ENCODE assay signal across 9 cellular contexts in the genomic region with DNA sequence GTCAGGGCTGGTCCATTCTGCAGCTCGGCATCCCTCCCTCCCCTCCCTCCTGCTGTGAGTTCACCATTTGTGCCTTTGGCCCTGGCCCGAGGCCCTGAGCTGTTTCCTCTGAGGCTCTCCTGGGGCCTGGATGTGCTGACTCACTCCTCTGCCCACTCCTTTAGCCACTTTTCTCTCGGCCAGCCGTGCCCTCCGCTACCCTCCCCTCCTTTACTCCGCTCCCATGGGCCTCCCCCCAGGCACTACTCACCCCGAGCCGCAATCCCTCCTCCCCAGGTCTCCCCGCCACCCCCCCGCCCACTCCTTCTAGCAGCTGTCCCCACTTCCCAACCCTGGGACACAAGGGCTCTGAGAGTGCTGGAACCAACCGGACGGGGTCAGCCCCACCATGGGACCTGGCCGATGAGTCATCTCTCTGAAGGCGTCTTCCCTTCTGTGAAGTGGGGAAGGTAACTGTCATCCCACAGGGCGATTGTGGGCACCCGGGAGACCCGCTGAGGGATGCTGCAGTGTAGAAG. TPM values are rescaled to one million over a fixed set of nuclear protein-coding genes. Genes with fewer than 3 reads are reported as not detected.
DNase-seq lines count a peak whose midpoint lies in the region; ATAC-seq, FAIRE-seq and TF ChIP-seq lines count a peak whose summit lies in the region.
"Had no signal": no experiment of that assay in that cellular context is flagged by ENCODE, and none has a peak within 500 bp of the region (broad histone marks: within the 10 kb centered on the region; RNA-seq: fewer than 3 reads in every experiment).

No MANE protein-coding gene starts in this region.

- no peaks in the 10 kb centered on the region for H3K4me1 Mint-ChIP-seq in activated CD8-positive, alpha-beta T cell treated with anti-CD3 and anti-CD28 coated beads, Interleukin-2, amount 10 ng/mL, durations not matched to agents 7 days and 5 days (ENCODE audit: low read depth)

- no peak overlapping the region for H3K4me3 Mint-ChIP-seq in activated CD8-positive, alpha-beta T cell treated with anti-CD3 and anti-CD28 coated beads, Interleukin-2, amount 10 ng/mL, durations not matched to agents 7 days and 5 days
- H3K4me3 Mint-ChIP-seq: activated naive CD8-positive, alpha-beta T cell had no signal

- no peak overlapping the region for H3K27ac Mint-ChIP-seq in activated CD8-positive, alpha-beta T cell treated with anti-CD3 and anti-CD28 coated beads, Interleukin-2, amount 10 ng/mL, durations not matched to agents 7 days and 5 days
- H3K27ac Mint-ChIP-seq: activated naive CD8-positive, alpha-beta T cell had no signal

- no peak overlapping the region for H3K4me3 ChIP-seq in fibroblast of the aortic adventitia (ENCODE audit: low read depth, low read length)
- H3K4me3 ChIP-seq in pancreas: no peak overlapping the region

- H3K36me3 Mint-ChIP-seq in activated CD8-positive, alpha-beta T cell treated with anti-CD3 and anti-CD28 coated beads, Interleukin-2, amount 10 ng/mL, durations not matched to agents 7 days and 5 days (ENCODE audit: low read depth): no peaks in the 10 kb centered on the region
- H3K36me3 Mint-ChIP-seq: activated naive CD8-positive, alpha-beta T cell had no signal

- POLR2A ChIA-PET in activated CD8-positive, alpha-beta T cell treated with anti-CD3 and anti-CD28 coated beads, Interleukin-2, amount 10 ng/mL, durations not matched to agents 7 days and 5 days (lab: Charles Lee): no interaction called here

- CTCF ChIA-PET in activated CD8-positive, alpha-beta T cell treated with anti-CD3 and anti-CD28 coated beads, Interleukin-2, amount 10 ng/mL, durations not matched to agents 7 days and 5 days (lab: Charles Lee): no interaction called here

- no peaks in the 10 kb centered on the region for H3K9me3 ChIP-seq in pancreas

- no peak for FAIRE-seq in pancreas (lab: Jason Lieb, UNC)

- peaks cover 11% of the 10 kb centered on the region for H3K27me3 Mint-ChIP-seq in activated CD8-positive, alpha-beta T cell treated with anti-CD3 and anti-CD28 coated beads, Interleukin-2, amount 10 ng/mL, durations not matched to agents 7 days and 5 days (ENCODE audit: low read depth)

- 43 to 44% methylated on average over 16 to 17 of the region's 17 CpGs for WGBS in pancreas, 2 donors

- no peaks in the 10 kb centered on the region for H3K27me3 ChIP-seq in pancreas

- no peaks in the 10 kb centered on the region for H3K9me3 Mint-ChIP-seq in activated CD8-positive, alpha-beta T cell treated with anti-CD3 and anti-CD28 coated beads, Interleukin-2, amount 10 ng/mL, durations not matched to agents 7 days and 5 days (ENCODE audit: insufficient read depth)

- intact Hi-C loops in pancreas (cut with DNase I): no loop called here

- no peaks in the 10 kb centered on the region for H3K4me1 ChIP-seq in pancreas

- TF ChIP-seq CTCF in fibroblast of the aortic adventitia (IDR thresholded peaks at IDR 0.05; ENCODE audit: insufficient read depth, low read length): no peak
- no peak for TF ChIP-seq CTCF in pancreas (IDR thresholded peaks at IDR 0.05)

- H3K27ac ChIP-seq in pancreas: no peak overlapping the region

- peak in 3 of 4 donors; percentile 60 to 73 (median 62) for ATAC-seq in pancreas
- ATAC-seq in activated CD8-positive, alpha-beta T cell treated with anti-CD3 and anti-CD28 coated beads, Interleukin-2, amount 10 ng/mL, durations not matched to agents 7 days and 5 days: no peak
- ATAC-seq in HG02759 (IDR thresholded peaks at IDR 0.05; ENCODE audit: unreplicated experiment): no peak
- no peak for ATAC-seq in GM18868 (IDR thresholded peaks at IDR 0.05; ENCODE audit: unreplicated experiment)

- DNase-seq in EH (ENCODE audit: low read depth): peak; percentile 94
- peak; percentile 12 for DNase-seq in RPMI8226
- peak; percentile 90 for DNase-seq in fibroblast of the aortic adventitia (ENCODE audit: low read depth)
- DNase-seq in pancreas: peak in 4 of 6 donors; percentile 3 to 46 (median 20)
- DNase-seq in stimulated activated CD4-positive, alpha-beta T cell treated with anti-CD3 and anti-CD28 coated beads, Interleukin-12 subunit alpha, Interleukin-12 subunit beta, amount 100 ng/mL, for 4 hours: no peak
- DNase-seq in activated CD8-positive, alpha-beta T cell treated with anti-CD3 and anti-CD28 coated beads, Interleukin-2, amount 10 ng/mL, durations not matched to agents 7 days and 5 days: no peak

- H3K36me3 ChIP-seq in pancreas: no peaks in the 10 kb centered on the region

RNA-seq across cellular contexts. Expression of gene KCNG4, which starts 11.4 kb away (rescaled TPM):
- total RNA-seq in fibroblast of the aortic adventitia (ENCODE audit: low replicate concordance) (not detected in 2 replicates), pancreas (not detected)
- under 1 TPM in 1 of 2 donors, not detected in 1; 0.02 TPM for polyA plus RNA-seq in pancreas
- total RNA-seq in activated CD8-positive, alpha-beta T cell treated with anti-CD3 and anti-CD28 coated beads, Interleukin-2, amount 10 ng/mL, durations not matched to agents 7 days and 5 days: not detected

RNA-seq across cellular contexts. Expression of gene ADAD2, which starts 37.4 kb away (rescaled TPM):
- total RNA-seq in fibroblast of the aortic adventitia (ENCODE audit: low replicate concordance): not detected in 2 replicates
- total RNA-seq in pancreas: under 1 TPM in 2 of 6 donors, not detected in 4; 0.19 to 0.25 TPM
- polyA plus RNA-seq in pancreas: 1 to 10 TPM; 2.4 to 3.8 TPM
- under 1 TPM in 1 of 2 experiments, not detected in 1; 0.18 TPM for total RNA-seq in activated CD8-positive, alpha-beta T cell treated with anti-CD3 and anti-CD28 coated beads, Interleukin-2, amount 10 ng/mL, durations not matched to agents 7 days and 5 days

RNA-seq across cellular contexts. Expression of gene TAF1C, which starts 41.5 kb away (rescaled TPM):
- total RNA-seq in fibroblast of the aortic adventitia (ENCODE audit: low replicate concordance) (19.4 and 20.6 TPM in 2 replicates), pancreas (10 to 100 TPM; 14.9 to 38.1 (median 20.1) TPM)
- polyA plus RNA-seq in pancreas: 100 to 1,000 TPM in 1 of 2 donors, 10 to 100 TPM in 1; 95.3 to 130 TPM
- total RNA-seq in activated CD8-positive, alpha-beta T cell treated with anti-CD3 and anti-CD28 coated beads, Interleukin-2, amount 10 ng/mL, durations not matched to agents 7 days and 5 days: 10 to 100 TPM; 53.4 to 62.3 TPM

Comparison
In these comparisons a context has a peak if more than half of its experiments do, and no peak if none do; other contexts are left out.
1. DNase-seq: peak in EH (single experiment), RPMI8226 (single experiment), fibroblast of the aortic adventitia (single experiment) and pancreas (4 of 6); none in stimulated activated CD4-positive, alpha-beta T cell treated with anti-CD3 and anti-CD28 coated beads, Interleukin-12 subunit alpha, Interleukin-12 subunit beta, amount 100 ng/mL, for 4 hours (single experiment) and activated CD8-positive, alpha-beta T cell treated with anti-CD3 and anti-CD28 coated beads, Interleukin-2, amount 10 ng/mL, durations not matched to agents 7 days and 5 days (single experiment).
2. ATAC-seq: peak in pancreas (3 of 4); none in activated CD8-positive, alpha-beta T cell treated with anti-CD3 and anti-CD28 coated beads, Interleukin-2, amount 10 ng/mL, durations not matched to agents 7 days and 5 days (single experiment), HG02759 (single experiment) and GM18868 (single experiment).